In genomic region chr16:2779151-2779920, GRCh38 we compare ENCODE assay signal across 1 cellular context.
A peak's percentile ranks its signal among the peaks of the same experiment; 100 is the strongest.
TF ChIP-seq lines count a peak whose summit lies in the region.

No MANE protein-coding gene starts in this region.

TF ChIP-seq in GM12878, 131 proteins besides CTCF, POLR2A, EP300 and RAD21:
- TF ChIP-seq, protein P1, sequence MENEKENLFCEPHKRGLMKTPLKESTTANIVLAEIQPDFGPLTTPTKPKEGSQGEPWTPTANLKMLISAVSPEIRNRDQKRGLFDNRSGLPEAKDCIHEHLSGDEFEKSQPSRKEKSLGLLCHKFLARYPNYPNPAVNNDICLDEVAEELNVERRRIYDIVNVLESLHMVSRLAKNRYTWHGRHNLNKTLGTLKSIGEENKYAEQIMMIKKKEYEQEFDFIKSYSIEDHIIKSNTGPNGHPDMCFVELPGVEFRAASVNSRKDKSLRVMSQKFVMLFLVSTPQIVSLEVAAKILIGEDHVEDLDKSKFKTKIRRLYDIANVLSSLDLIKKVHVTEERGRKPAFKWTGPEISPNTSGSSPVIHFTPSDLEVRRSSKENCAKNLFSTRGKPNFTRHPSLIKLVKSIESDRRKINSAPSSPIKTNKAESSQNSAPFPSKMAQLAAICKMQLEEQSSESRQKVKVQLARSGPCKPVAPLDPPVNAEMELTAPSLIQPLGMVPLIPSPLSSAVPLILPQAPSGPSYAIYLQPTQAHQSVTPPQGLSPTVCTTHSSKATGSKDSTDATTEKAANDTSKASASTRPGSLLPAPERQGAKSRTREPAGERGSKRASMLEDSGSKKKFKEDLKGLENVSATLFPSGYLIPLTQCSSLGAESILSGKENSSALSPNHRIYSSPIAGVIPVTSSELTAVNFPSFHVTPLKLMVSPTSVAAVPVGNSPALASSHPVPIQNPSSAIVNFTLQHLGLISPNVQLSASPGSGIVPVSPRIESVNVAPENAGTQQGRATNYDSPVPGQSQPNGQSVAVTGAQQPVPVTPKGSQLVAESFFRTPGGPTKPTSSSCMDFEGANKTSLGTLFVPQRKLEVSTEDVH (IDR thresholded peaks at IDR 0.05; ENCODE audit: low read depth, partially characterized antibody): no peak
- TF ChIP-seq SIX5 (IDR thresholded peaks at IDR 0.05; ENCODE audit: low read depth, low read length, severe bottlenecking) (no peak), POLR2AphosphoS5 (IDR thresholded peaks at IDR 0.05; ENCODE audit: low read length) (peak; percentile 32; the same call in 1 of the 2 replicates)
